Comparison of ENCODE assay signal across 8 cellular contexts in the genomic region with DNA sequence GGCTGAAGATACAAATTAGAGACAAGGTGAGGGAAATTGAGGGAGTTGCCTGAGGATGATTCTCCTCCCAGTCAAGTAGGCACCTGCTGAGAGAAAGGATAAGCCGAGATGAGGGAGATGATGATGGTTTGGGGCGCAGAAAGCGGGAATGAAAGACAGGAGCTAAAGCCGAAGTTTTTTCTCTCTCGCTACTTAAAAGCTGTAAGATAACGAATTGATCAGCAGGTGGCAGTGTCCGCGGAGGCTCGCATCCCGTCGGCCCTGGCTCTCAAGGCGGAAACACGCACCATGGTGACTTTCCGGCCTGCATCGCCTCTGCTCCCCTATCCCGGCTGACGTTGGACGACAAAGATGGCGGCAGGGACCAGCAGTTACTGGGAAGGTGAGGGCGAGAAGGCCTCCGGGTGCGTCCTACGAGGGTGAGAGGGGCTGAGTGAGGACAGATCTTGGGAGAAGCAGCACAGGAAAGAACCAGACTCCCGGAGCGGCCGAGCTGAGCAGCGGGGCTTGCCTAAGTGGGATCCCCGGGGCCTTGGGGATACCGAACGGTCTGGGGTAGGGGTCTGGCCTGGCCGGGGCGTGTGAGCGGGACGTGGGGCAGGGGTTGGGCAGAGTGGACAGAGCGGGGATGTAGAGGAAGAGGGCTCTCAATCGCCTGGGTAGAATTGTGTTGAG. TPM values are rescaled to one million over a fixed set of nuclear protein-coding genes. Genes with fewer than 3 reads are reported as not detected.
DNase-seq lines count a peak whose midpoint lies in the region; ATAC-seq, FAIRE-seq and TF ChIP-seq lines count a peak whose summit lies in the region.

A gene (plus strand): TSS at position 326 of the 675 bp plus-strand sequence. CDS start 26 bp downstream, at position 352.

- FAIRE-seq in GM19239 (lab: Jason Lieb, UNC): peak; percentile 98

- peak within 1 kb of the TSS; percentile 77 to 94 (median 85) for H3K4me3 ChIP-seq in BLaER1 treated with 17β-estradiol and CSF1 and Interleukin-3, amounts not matched to agents 10 nM and 100 nM
- peak within 1 kb of the TSS; percentile 79 for H3K4me3 ChIP-seq in coronary artery

- H3K4me1 Mint-ChIP-seq in activated CD4-positive, alpha-beta T cell treated with anti-CD3 and anti-CD28 coated beads, Interleukin-2, amount 10 ng/mL, durations not matched to agents 24 days and 14 days: peaks cover 29% of the 10 kb centered on the region

- peak within 1 kb of the TSS; percentile 89 to 98 (median 96) for H3K9ac ChIP-seq in BLaER1 treated with 17β-estradiol and CSF1 and Interleukin-3, amounts not matched to agents 10 nM and 100 nM

- H3K4me2 ChIP-seq in BLaER1 treated with 17β-estradiol and CSF1 and Interleukin-3, amounts not matched to agents 10 nM and 100 nM: peak within 1 kb of the TSS; percentile 74 to 96 (median 87)

- peaks cover 29 to 38% (median 35%) of the 10 kb centered on the region in 11 experiments for H3K36me3 ChIP-seq in BLaER1 treated with 17β-estradiol and CSF1 and Interleukin-3, amounts not matched to agents 10 nM and 100 nM

- peaks cover 2% of the 10 kb centered on the region for H3K27me3 Mint-ChIP-seq in activated CD4-positive, alpha-beta T cell treated with anti-CD3 and anti-CD28 coated beads, Interleukin-2, amount 10 ng/mL, durations not matched to agents 24 days and 14 days

- DNase-seq in GM19239 (ENCODE audit: insufficient read length, low spot score) (peak; percentile 80), NCI-H524 treated with DMSO at 0.1 percent for 48 hours (lab: John Stamatoyannopoulos, UW) (peak; percentile 92), coronary artery (ENCODE audit: low spot score) (peak; percentile 94)
- DNase-seq in activated CD4-positive, alpha-beta T cell treated with anti-CD3 and anti-CD28 coated beads, Interleukin-2, amount 10 ng/mL, durations not matched to agents 24 days and 14 days: peak; percentile 97
- peak; percentile 79 to 88 for DNase-seq in stimulated activated CD4-positive, alpha-beta T cell treated with anti-CD3 and anti-CD28 coated beads, Interleukin-1b, Interleukin-23, amount 100 ng/mL, for 4 hours (ENCODE audit: low read depth in 2 of 2)

- H3K9me3 ChIP-seq in BLaER1 treated with 17β-estradiol and CSF1 and Interleukin-3, amounts not matched to agents 10 nM and 100 nM (replicated peaks in 1 of 11): no peaks in the 10 kb centered on the region

- H3K4me3 Mint-ChIP-seq in activated CD4-positive, alpha-beta T cell treated with anti-CD3 and anti-CD28 coated beads, Interleukin-2, amount 10 ng/mL, durations not matched to agents 24 days and 14 days: peak within 1 kb of the TSS; percentile 99

- H3K9me3 Mint-ChIP-seq in activated CD4-positive, alpha-beta T cell treated with anti-CD3 and anti-CD28 coated beads, Interleukin-2, amount 10 ng/mL, durations not matched to agents 24 days and 14 days: no peaks in the 10 kb centered on the region

- H4K20me1 ChIP-seq in BLaER1 treated with 17β-estradiol and CSF1 and Interleukin-3, amounts not matched to agents 10 nM and 100 nM: peaks cover 0 to 21% (median 7%) of the 10 kb centered on the region in 11 experiments; a peak in 7 of 22 replicates

- peaks cover 24% of the 10 kb centered on the region for H3K36me3 Mint-ChIP-seq in activated CD4-positive, alpha-beta T cell treated with anti-CD3 and anti-CD28 coated beads, Interleukin-2, amount 10 ng/mL, durations not matched to agents 24 days and 14 days (ENCODE audit: low read depth)

- ATAC-seq in HG03457 (IDR thresholded peaks at IDR 0.05; ENCODE audit: unreplicated experiment): peak; percentile 71

- intact Hi-C loops in activated CD4-positive, alpha-beta T cell treated with anti-CD3 and anti-CD28 coated beads, Interleukin-2, amount 10 ng/mL, durations not matched to agents 24 days and 14 days (cut with micrococcal nuclease): loop anchor here (2.0 to 10.0 kb wide), 3 partner anchors 100 to 352 kb away; a partner anchor contains a TSS

- H3K27ac Mint-ChIP-seq in activated CD4-positive, alpha-beta T cell treated with anti-CD3 and anti-CD28 coated beads, Interleukin-2, amount 10 ng/mL, durations not matched to agents 24 days and 14 days: peak within 1 kb of the TSS; percentile 94

- TF ChIP-seq CTCF in coronary artery (IDR thresholded peaks at IDR 0.05): peak; percentile 58

- no peaks in the 10 kb centered on the region for H3K27me3 ChIP-seq in BLaER1 treated with 17β-estradiol and CSF1 and Interleukin-3, amounts not matched to agents 10 nM and 100 nM
- no peaks in the 10 kb centered on the region for H3K27me3 ChIP-seq in layer of hippocampus (ENCODE audit: control insufficient read depth, insufficient read depth, low read length)

- H3K27ac ChIP-seq in BLaER1 treated with 17β-estradiol and CSF1 and Interleukin-3, amounts not matched to agents 10 nM and 100 nM: peak within 1 kb of the TSS; percentile 90 to 99 (median 95)
- H3K27ac ChIP-seq in coronary artery (peak within 1 kb of the TSS; percentile 85), layer of hippocampus (ENCODE audit: low read depth, low read length) (peak within 1 kb of the TSS; percentile 85)

- peaks cover 16 to 22% (median 18%) of the 10 kb centered on the region in 10 experiments for H3K4me1 ChIP-seq in BLaER1 treated with 17β-estradiol and CSF1 and Interleukin-3, amounts not matched to agents 10 nM and 100 nM

RNA-seq across cellular contexts. Expression of the gene that starts here (rescaled TPM):
- total RNA-seq in activated CD4-positive, alpha-beta T cell treated with anti-CD3 and anti-CD28 coated beads, Interleukin-2, amount 10 ng/mL, durations not matched to agents 24 days and 14 days: 54.8 and 55.6 TPM in 2 replicates

Comparison
In these comparisons a context has a peak if more than half of its experiments do, and no peak if none do; other contexts are left out.
1. Peak in every context shown above with its lines: DNase-seq, ATAC-seq, H3K4me3 ChIP-seq and H3K27ac ChIP-seq.